In the genomic region with DNA sequence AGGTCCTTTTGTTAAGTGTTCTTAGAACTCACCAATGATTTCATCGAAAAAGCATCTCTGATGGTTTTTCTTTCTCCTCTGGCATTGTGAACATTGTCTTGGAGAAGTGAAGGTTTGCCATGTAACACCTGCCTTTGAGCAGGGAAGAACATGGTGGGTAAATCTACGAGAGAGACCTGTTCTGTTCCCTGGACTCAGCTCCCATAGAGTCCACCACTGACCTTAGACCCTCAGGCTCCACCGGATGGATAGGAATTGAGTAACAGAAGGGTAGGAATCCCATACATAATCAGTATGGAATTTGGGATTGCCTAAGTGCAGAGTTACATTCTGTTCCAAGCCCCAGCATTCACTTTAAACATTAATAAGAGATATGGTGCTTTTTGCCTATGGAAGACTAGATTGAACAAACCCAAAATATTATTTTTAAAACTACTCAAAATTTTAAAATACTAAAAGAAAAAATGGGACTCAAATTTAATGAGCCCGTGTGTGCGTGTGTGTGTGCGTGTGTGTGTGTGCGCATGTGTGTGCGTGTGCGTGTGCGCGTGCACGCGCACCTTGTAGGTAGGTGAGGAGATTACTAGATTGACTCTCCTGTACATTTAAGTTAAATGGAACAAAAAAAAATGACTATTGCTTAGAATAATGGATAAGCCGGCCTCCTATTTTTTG, we compare ENCODE assay signal across 14 cellular contexts.
DNase-seq lines count a peak whose midpoint lies in the region; ATAC-seq and TF ChIP-seq lines count a peak whose summit lies in the region.
"Had no signal": no experiment of that assay in that cellular context is flagged by ENCODE, and none has a peak within 500 bp of the region (broad histone marks: within the 10 kb centered on the region; RNA-seq: fewer than 3 reads in every experiment).

No MANE protein-coding gene starts in this region.

- H2AFZ ChIP-seq in SK-N-SH (ENCODE audit: low read depth): no peak overlapping the region

- H3K9me3 ChIP-seq in SK-N-SH: no peaks in the 10 kb centered on the region
- H3K9me3 ChIP-seq in psoas muscle: no peaks in the 10 kb centered on the region
- H3K9me3 ChIP-seq: gastroesophageal sphincter, testis had no signal

- no peaks in the 10 kb centered on the region for H3K27me3 ChIP-seq in SK-N-SH (ENCODE audit: insufficient read depth)
- H3K27me3 ChIP-seq in psoas muscle (ENCODE audit: insufficient read depth in 3 of 3, low read length in 2 of 3): no peaks in the 10 kb centered on the region
- H3K27me3 ChIP-seq: gastroesophageal sphincter, testis had no signal

- peaks cover 99% of the 10 kb centered on the region for H3K79me2 ChIP-seq in SK-N-SH (ENCODE audit: insufficient read depth)

- no peak overlapping the region for H3K9ac ChIP-seq in SK-N-SH

- peak; percentile 64 for DNase-seq in GM03348 (ENCODE audit: low spot score)
- no peak for DNase-seq in SK-N-SH
- DNase-seq in fibroblast of pulmonary artery (ENCODE audit: low read depth): peak; percentile 93
- no peak for DNase-seq in psoas muscle
- no peak for DNase-seq in SKM-1 treated with dmso at 0.1 percent for 144 hours (lab: John Stamatoyannopoulos, UW; ENCODE audit: unreplicated experiment)
- DNase-seq in effector CD8-positive, alpha-beta T cell (lab: John Stamatoyannopoulos, UW): no peak
- no peak for DNase-seq in ureter (ENCODE audit: low spot score)
- DNase-seq: activated CD4-positive, alpha-beta memory T cell treated with anti-CD3 and anti-CD28 coated beads, Interleukin-2, amount 10 ng/mL, durations not matched to agents 7 days and 5 days; naive thymus-derived CD4-positive, alpha-beta T cell; SHP77; stimulated activated CD4-positive, alpha-beta T cell treated with anti-CD3 and anti-CD28 coated beads, Interleukin-4, amount 100 ng/mL, for 24 hours; testis had no signal

- H3K36me3 ChIP-seq in SK-N-SH (replicated peaks in 1 of 2; ENCODE audit: control insufficient read depth in 1 of 2, insufficient read depth in 2 of 2, low read length in 1 of 2) (peaks cover 0 to 31% of the 10 kb centered on the region in 2 experiments), psoas muscle (ENCODE audit: insufficient read depth in 1 of 2, low read depth in 1 of 2) (no peaks in the 10 kb centered on the region)
- H3K36me3 ChIP-seq: gastroesophageal sphincter had no signal

- intact Hi-C loops in psoas muscle (cut with DNase I): no loop called here

- peak overlapping the region; percentile 56 for H3K4me2 ChIP-seq in SK-N-SH

- H3K27ac ChIP-seq in SK-N-SH (ENCODE audit: low read depth in 2 of 2, low read length in 1 of 2) (peak overlapping the region in 1 of 2 experiments; percentile 61; a peak in 2 of 4 replicates), psoas muscle (peak overlapping the region; percentile 14)
- H3K27ac ChIP-seq: testis had no signal

- no peak overlapping the region for H3K4me3 ChIP-seq in SK-N-SH (ENCODE audit: low read depth in 2 of 2, low read length in 1 of 2)
- H3K4me3 ChIP-seq in fibroblast of pulmonary artery (replicated peaks; ENCODE audit: low read depth, low read length): no peak overlapping the region
- no peak overlapping the region for H3K4me3 ChIP-seq in psoas muscle
- H3K4me3 ChIP-seq: gastroesophageal sphincter, testis had no signal

- H4K20me1 ChIP-seq in SK-N-SH (ENCODE audit: insufficient read depth): peaks cover 91% of the 10 kb centered on the region

- ATAC-seq in psoas muscle (peak; percentile 28 to 46 (median 35)), GM21723 (IDR thresholded peaks at IDR 0.05; ENCODE audit: unreplicated experiment) (no peak)
- ATAC-seq: naive thymus-derived CD4-positive, alpha-beta T cell had no signal

- TF ChIP-seq RAD21 in SK-N-SH (IDR thresholded peaks at IDR 0.05; ENCODE audit: low read length): no peak

- H3F3A ChIP-seq in SK-N-SH (replicated peaks; ENCODE audit: insufficient read depth): no peaks in the 10 kb centered on the region

- CTCF ChIA-PET in SK-N-SH (lab: Yijun Ruan, JAX): interaction anchor here (1.2 kb wide), 1 partner anchor 11 kb away, joined by 4 read pairs; no protein-coding TSS in a partner anchor

- POLR2A ChIA-PET in SK-N-SH (lab: Yijun Ruan, JAX): interaction anchor here (1.6 kb wide), 1 partner anchor 13 kb away, joined by 3 read pairs; no protein-coding TSS in a partner anchor

- TF ChIP-seq EP300 in SK-N-SH (IDR thresholded peaks at IDR 0.05; ENCODE audit: borderline replicate concordance in 1 of 2, low read depth in 1 of 2, low read length in 1 of 2): no peak

- WGBS in SK-N-SH (ENCODE audit: low lambda C conversion rate): 87% methylated on average over 14 of the region's 14 CpGs
- 71 to 84% (median 82%) methylated on average over 14 of the region's 14 CpGs for WGBS in psoas muscle, 3 donors

- H3K4me1 ChIP-seq in SK-N-SH (ENCODE audit: control insufficient read depth in 1 of 2, insufficient read depth in 2 of 2, low read depth in 1 of 2, low read length in 1 of 2) (peaks cover 0 to 13% of the 10 kb centered on the region in 2 experiments; a peak in 1 of 4 replicates), psoas muscle (peaks cover 29% of the 10 kb centered on the region)

- no peak for TF ChIP-seq CTCF in SK-N-SH (IDR thresholded peaks at IDR 0.05)
- TF ChIP-seq CTCF in fibroblast of pulmonary artery (IDR thresholded peaks at IDR 0.05; ENCODE audit: low read length, missing control alignments): no peak
- TF ChIP-seq CTCF in psoas muscle (IDR thresholded peaks at IDR 0.05): no peak

- no peaks in the 10 kb centered on the region for H3K9me2 ChIP-seq in SK-N-SH

TF ChIP-seq in SK-N-SH, 30 proteins besides CTCF, POLR2A, EP300 and RAD21 (continues in another document):
- no peak for TF ChIP-seq YY1 (IDR thresholded peaks at IDR 0.05; ENCODE audit: low read depth)
- TF ChIP-seq FOSL2 (IDR thresholded peaks at IDR 0.05; ENCODE audit: borderline replicate concordance, low read depth): no peak
- no peak for TF ChIP-seq RCOR1 (IDR thresholded peaks at IDR 0.05; ENCODE audit: low read length)
- no peak for TF ChIP-seq MXI1 (IDR thresholded peaks at IDR 0.05; ENCODE audit: low read depth, low read length)
- no peak for TF ChIP-seq EZH2phosphoT487 (IDR thresholded peaks at IDR 0.05; ENCODE audit: borderline replicate concordance, low read depth)
- TF ChIP-seq GABPA (IDR thresholded peaks at IDR 0.05; ENCODE audit: low read depth): no peak
- no peak for TF ChIP-seq RXRA (IDR thresholded peaks at IDR 0.05; ENCODE audit: borderline replicate concordance, low read depth)
- TF ChIP-seq, protein P1, sequence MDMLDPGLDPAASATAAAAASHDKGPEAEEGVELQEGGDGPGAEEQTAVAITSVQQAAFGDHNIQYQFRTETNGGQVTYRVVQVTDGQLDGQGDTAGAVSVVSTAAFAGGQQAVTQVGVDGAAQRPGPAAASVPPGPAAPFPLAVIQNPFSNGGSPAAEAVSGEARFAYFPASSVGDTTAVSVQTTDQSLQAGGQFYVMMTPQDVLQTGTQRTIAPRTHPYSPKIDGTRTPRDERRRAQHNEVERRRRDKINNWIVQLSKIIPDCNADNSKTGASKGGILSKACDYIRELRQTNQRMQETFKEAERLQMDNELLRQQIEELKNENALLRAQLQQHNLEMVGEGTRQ (IDR thresholded peaks at IDR 0.05; ENCODE audit: borderline replicate concordance, low read depth, low read length): no peak
- TF ChIP-seq, protein P2, sequence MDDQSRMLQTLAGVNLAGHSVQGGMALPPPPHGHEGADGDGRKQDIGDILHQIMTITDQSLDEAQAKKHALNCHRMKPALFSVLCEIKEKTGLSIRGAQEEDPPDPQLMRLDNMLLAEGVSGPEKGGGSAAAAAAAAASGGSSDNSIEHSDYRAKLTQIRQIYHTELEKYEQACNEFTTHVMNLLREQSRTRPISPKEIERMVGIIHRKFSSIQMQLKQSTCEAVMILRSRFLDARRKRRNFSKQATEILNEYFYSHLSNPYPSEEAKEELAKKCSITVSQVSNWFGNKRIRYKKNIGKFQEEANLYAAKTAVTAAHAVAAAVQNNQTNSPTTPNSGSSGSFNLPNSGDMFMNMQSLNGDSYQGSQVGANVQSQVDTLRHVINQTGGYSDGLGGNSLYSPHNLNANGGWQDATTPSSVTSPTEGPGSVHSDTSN (IDR thresholded peaks at IDR 0.05): no peak
- TF ChIP-seq ELF1 (IDR thresholded peaks at IDR 0.05): no peak
- no peak for TF ChIP-seq RFX5 (IDR thresholded peaks at IDR 0.05; ENCODE audit: low read length)
- TF ChIP-seq SMC3 (IDR thresholded peaks at IDR 0.05; ENCODE audit: low read depth, low read length): no peak
- TF ChIP-seq CHD2 (IDR thresholded peaks at IDR 0.05; ENCODE audit: low read length, partially characterized antibody): no peak
- no peak for TF ChIP-seq FOXJ3 (CRISPR knock-in tag; IDR thresholded peaks at IDR 0.05)
- TF ChIP-seq TAF1 (IDR thresholded peaks at IDR 0.05; ENCODE audit: borderline replicate concordance, low read depth, low read length): no peak
- TF ChIP-seq, protein P3, sequence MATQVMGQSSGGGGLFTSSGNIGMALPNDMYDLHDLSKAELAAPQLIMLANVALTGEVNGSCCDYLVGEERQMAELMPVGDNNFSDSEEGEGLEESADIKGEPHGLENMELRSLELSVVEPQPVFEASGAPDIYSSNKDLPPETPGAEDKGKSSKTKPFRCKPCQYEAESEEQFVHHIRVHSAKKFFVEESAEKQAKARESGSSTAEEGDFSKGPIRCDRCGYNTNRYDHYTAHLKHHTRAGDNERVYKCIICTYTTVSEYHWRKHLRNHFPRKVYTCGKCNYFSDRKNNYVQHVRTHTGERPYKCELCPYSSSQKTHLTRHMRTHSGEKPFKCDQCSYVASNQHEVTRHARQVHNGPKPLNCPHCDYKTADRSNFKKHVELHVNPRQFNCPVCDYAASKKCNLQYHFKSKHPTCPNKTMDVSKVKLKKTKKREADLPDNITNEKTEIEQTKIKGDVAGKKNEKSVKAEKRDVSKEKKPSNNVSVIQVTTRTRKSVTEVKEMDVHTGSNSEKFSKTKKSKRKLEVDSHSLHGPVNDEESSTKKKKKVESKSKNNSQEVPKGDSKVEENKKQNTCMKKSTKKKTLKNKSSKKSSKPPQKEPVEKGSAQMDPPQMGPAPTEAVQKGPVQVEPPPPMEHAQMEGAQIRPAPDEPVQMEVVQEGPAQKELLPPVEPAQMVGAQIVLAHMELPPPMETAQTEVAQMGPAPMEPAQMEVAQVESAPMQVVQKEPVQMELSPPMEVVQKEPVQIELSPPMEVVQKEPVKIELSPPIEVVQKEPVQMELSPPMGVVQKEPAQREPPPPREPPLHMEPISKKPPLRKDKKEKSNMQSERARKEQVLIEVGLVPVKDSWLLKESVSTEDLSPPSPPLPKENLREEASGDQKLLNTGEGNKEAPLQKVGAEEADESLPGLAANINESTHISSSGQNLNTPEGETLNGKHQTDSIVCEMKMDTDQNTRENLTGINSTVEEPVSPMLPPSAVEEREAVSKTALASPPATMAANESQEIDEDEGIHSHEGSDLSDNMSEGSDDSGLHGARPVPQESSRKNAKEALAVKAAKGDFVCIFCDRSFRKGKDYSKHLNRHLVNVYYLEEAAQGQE (IDR thresholded peaks at IDR 0.05; ENCODE audit: low read depth, low read length): no peak
- no peak for TF ChIP-seq GATA2 (CRISPR knock-in tag; IDR thresholded peaks at IDR 0.05)

Comparison
In these comparisons a context has a peak if more than half of its experiments do, and no peak if none do; other contexts are left out.
1. DNase-seq: peak in GM03348 (single experiment) and fibroblast of pulmonary artery (single experiment); none in SK-N-SH (single experiment), psoas muscle (0 of 2), SKM-1 treated with dmso at 0.1 percent for 144 hours (single experiment), effector CD8-positive, alpha-beta T cell (single experiment) and ureter (single experiment).